Comparison of ENCODE assay signal across 30 cellular contexts in genomic region chr14:56569174-56569573, GRCh38.
"Had no signal": no experiment of that assay in that cellular context is flagged by ENCODE, and none has a peak within 500 bp of the region (broad histone marks: within the 10 kb centered on the region; RNA-seq: fewer than 3 reads in every experiment).

No MANE protein-coding gene starts in this region.

- H3K9me3 Mint-ChIP-seq: effector memory CD8-positive, alpha-beta T cell had no signal

- H2AFZ ChIP-seq: hepatocyte, neural progenitor cell, parathyroid adenoma had no signal

- H3K9ac ChIP-seq: neural progenitor cell, parathyroid adenoma had no signal

- H3K4me2 ChIP-seq: hepatocyte, neural progenitor cell, smooth muscle cell had no signal

- H3K9me3 ChIP-seq: esophagus squamous epithelium, gastroesophageal sphincter, heart left ventricle, mucosa of descending colon, right lobe of liver, stomach, thoracic aorta, tibial nerve, upper lobe of left lung had no signal

- H3K4me3 ChIP-seq: coronary artery, esophagus squamous epithelium, gastroesophageal sphincter, heart left ventricle, hepatocyte, left lung, mucosa of descending colon, neural progenitor cell, right lobe of liver, smooth muscle cell, stomach, thoracic aorta, tibial nerve, upper lobe of left lung had no signal

- H3K36me3 ChIP-seq: esophagus squamous epithelium, gastroesophageal sphincter, heart left ventricle, left lung, neural progenitor cell, right lobe of liver, stomach, thoracic aorta, tibial nerve, upper lobe of left lung had no signal

- DNase-seq: effector memory CD8-positive, alpha-beta T cell; erythroblast; esophagus squamous epithelium; foreskin keratinocyte; heart left ventricle; left cardiac atrium; left lung; mesenchymal stem cell; mucosa of descending colon; naive thymus-derived CD4-positive, alpha-beta T cell; right lobe of liver; stimulated activated CD4-positive, alpha-beta T cell treated with anti-CD3 and anti-CD28 coated beads, Interleukin-12 subunit alpha, Interleukin-12 subunit beta, amount 100 ng/mL, for 4 hours; stimulated activated CD4-positive, alpha-beta T cell treated with anti-CD3 and anti-CD28 coated beads, Interleukin-1b, Interleukin-23, amount 100 ng/mL, for 48 hours; stimulated activated CD4-positive, alpha-beta T cell treated with anti-CD3 and anti-CD28 coated beads, Interleukin-4, amount 100 ng/mL, for 1 hour; stimulated activated CD8-positive, alpha-beta memory T cell treated with anti-CD3 and anti-CD28 coated beads, Interleukin-4, amount 100 ng/mL, for 48 hours; stimulated activated naive CD4-positive, alpha-beta T cell treated with Interleukin-2 at 50 U/mL for 16 hours; stomach; substantia nigra; upper lobe of left lung had no signal

- H3K79me2 ChIP-seq: hepatocyte, parathyroid adenoma had no signal

- H3K4me3 Mint-ChIP-seq: effector memory CD8-positive, alpha-beta T cell; mesothelial cell of epicardium; naive thymus-derived CD4-positive, alpha-beta T cell; nephron; neural progenitor cell had no signal

- H3K27ac ChIP-seq: coronary artery, esophagus squamous epithelium, foreskin keratinocyte, gastroesophageal sphincter, heart left ventricle, hepatocyte, left lung, neural progenitor cell, parathyroid adenoma, right lobe of liver, stomach, thoracic aorta, tibial nerve, upper lobe of left lung had no signal

- H3K36me3 Mint-ChIP-seq: mesothelial cell of epicardium had no signal

- H3K4me1 Mint-ChIP-seq: mesothelial cell of epicardium; naive thymus-derived CD4-positive, alpha-beta T cell; nephron; neural progenitor cell had no signal

- ATAC-seq: effector memory CD8-positive, alpha-beta T cell; foreskin keratinocyte; gastroesophageal sphincter; heart left ventricle; left cardiac atrium; left lung; mucosa of descending colon; naive thymus-derived CD4-positive, alpha-beta T cell; right lobe of liver had no signal

- H3K27ac Mint-ChIP-seq: effector memory CD8-positive, alpha-beta T cell; mesothelial cell of epicardium; naive thymus-derived CD4-positive, alpha-beta T cell; nephron; neural progenitor cell; progenitor cell of endocrine pancreas had no signal

- H3K4me1 ChIP-seq: esophagus squamous epithelium, foreskin keratinocyte, gastroesophageal sphincter, heart left ventricle, left lung, neural progenitor cell, parathyroid adenoma, right lobe of liver, stomach, tibial nerve, upper lobe of left lung had no signal

- H3K27me3 ChIP-seq: foreskin keratinocyte, gastroesophageal sphincter, left lung, neural progenitor cell, right lobe of liver, tibial nerve, upper lobe of left lung had no signal
